10 cellular contexts compared by ENCODE assay signal in genomic region chr10:96491303-96491702, GRCh38. TPM values are rescaled to one million over a fixed set of nuclear protein-coding genes. Genes with fewer than 3 reads are reported as not detected.
DNase-seq lines count a peak whose midpoint lies in the region; ATAC-seq and TF ChIP-seq lines count a peak whose summit lies in the region.
"Had no signal": no experiment of that assay in that cellular context is flagged by ENCODE, and none has a peak within 500 bp of the region (broad histone marks: within the 10 kb centered on the region; RNA-seq: fewer than 3 reads in every experiment).

No MANE protein-coding gene starts in this region.

- dilution Hi-C loops in IMR-90 (cut with HindIII; ENCODE audit: low sequenced_read_pairs, unreplicated experiment): no loop called here

- no peak overlapping the region for H4K8ac ChIP-seq in IMR-90 (ENCODE audit: low read depth in 2 of 2, low read length in 2 of 2)

- H2BK120ac ChIP-seq in IMR-90 (ENCODE audit: low read depth, low read length): no peak overlapping the region

- H3K9me1 ChIP-seq in IMR-90 (ENCODE audit: insufficient read depth, low read length): no peaks in the 10 kb centered on the region

- H3K9ac ChIP-seq in DND-41 (ENCODE audit: low read depth, low read length) (no peak overlapping the region), IMR-90 (ENCODE audit: low read depth, low read length) (no peak overlapping the region)

- H3K36me3 Mint-ChIP-seq in activated CD4-positive, alpha-beta T cell treated with anti-CD3 and anti-CD28 coated beads, Interleukin-2, amount 10 ng/mL, durations not matched to agents 7 days and 5 days (ENCODE audit: low read depth): no peaks in the 10 kb centered on the region
- H3K36me3 Mint-ChIP-seq in activated naive CD4-positive, alpha-beta T cell treated with anti-CD3 and anti-CD28 coated beads, Interleukin-2, amount 10 ng/mL, durations not matched to agents 7 days and 5 days: no peaks in the 10 kb centered on the region

- POLR2A ChIA-PET in IMR-90 (lab: Charles Lee; ENCODE audit: unreplicated experiment): no interaction called here
- POLR2A ChIA-PET in activated CD4-positive, alpha-beta T cell treated with anti-CD3 and anti-CD28 coated beads, Interleukin-2, amount 10 ng/mL, durations not matched to agents 7 days and 5 days (lab: Charles Lee): no interaction called here

- H3K27ac Mint-ChIP-seq in activated CD4-positive, alpha-beta T cell treated with anti-CD3 and anti-CD28 coated beads, Interleukin-2, amount 10 ng/mL, durations not matched to agents 7 days and 5 days: no peak overlapping the region
- H3K27ac Mint-ChIP-seq in activated naive CD4-positive, alpha-beta T cell treated with anti-CD3 and anti-CD28 coated beads, Interleukin-2, amount 10 ng/mL, durations not matched to agents 7 days and 5 days: no peak overlapping the region

- no peak for TF ChIP-seq POLR2A in IMR-90 (IDR thresholded peaks at IDR 0.05; ENCODE audit: low read depth, low read length)
- TF ChIP-seq POLR2A in adrenal gland (IDR thresholded peaks at IDR 0.05): no peak

- no peak overlapping the region for H3K14ac ChIP-seq in IMR-90 (replicated peaks; ENCODE audit: low read depth, low read length)

- H3K18ac ChIP-seq in IMR-90 (ENCODE audit: low read depth, low read length): no peak overlapping the region

- CTCF ChIA-PET in IMR-90 (lab: Yijun Ruan, JAX): no interaction called here
- CTCF ChIA-PET in activated CD4-positive, alpha-beta T cell treated with anti-CD3 and anti-CD28 coated beads, Interleukin-2, amount 10 ng/mL, durations not matched to agents 7 days and 5 days (lab: Charles Lee): interaction anchor here (1.3 to 2.6 kb wide), 2 partner anchors 10 to 22 kb away, joined by 3 to 11 read pairs; partner anchors contain the start of gene TLL2
- CTCF ChIA-PET in activated naive CD4-positive, alpha-beta T cell treated with anti-CD3 and anti-CD28 coated beads, Interleukin-2, amount 10 ng/mL, durations not matched to agents 7 days and 5 days (lab: Charles Lee): interaction anchor here (1.1 to 1.5 kb wide), 2 partner anchors 24 to 150 kb away, joined by 3 to 4 read pairs; no protein-coding TSS in a partner anchor

- TF ChIP-seq CTCF in DND-41 (IDR thresholded peaks at IDR 0.05; ENCODE audit: borderline replicate concordance, extremely low read depth, low read length, poor library complexity, severe bottlenecking) (peak; percentile 55), IMR-90 (conservative IDR thresholded peaks at IDR 0.05; ENCODE audit: low read depth, low read length) (0 out of 2 replicates have a peak, but pooled peaks have one; percentile 9), adrenal gland (IDR thresholded peaks at IDR 0.05) (peak in 4 of 6 experiments; percentile 7 to 22 (median 18))

- no peaks in the 10 kb centered on the region for H3K36me3 ChIP-seq in DND-41 (ENCODE audit: insufficient read depth, low read length)
- no peaks in the 10 kb centered on the region for H3K36me3 ChIP-seq in IMR-90 (ENCODE audit: control insufficient read depth, insufficient read depth, low read length)
- H3K36me3 ChIP-seq in adrenal gland (replicated peaks in 1 of 2): no peaks in the 10 kb centered on the region

- in situ Hi-C loops in IMR-90 (cut with MboI; ENCODE audit: low sequenced_read_pairs): no loop called here

- H2BK20ac ChIP-seq in IMR-90 (ENCODE audit: low read depth, low read length): no peak overlapping the region

- H2BK15ac ChIP-seq in IMR-90 (ENCODE audit: low read depth, low read length): no peak overlapping the region

- no peaks in the 10 kb centered on the region for H4K20me1 ChIP-seq in DND-41 (ENCODE audit: insufficient read depth, low read length)
- no peaks in the 10 kb centered on the region for H4K20me1 ChIP-seq in IMR-90 (ENCODE audit: insufficient read depth, low read length)

- H2AK9ac ChIP-seq in IMR-90 (replicated peaks; ENCODE audit: low read depth, low read length, poor library complexity): no peak overlapping the region

- no CpG with 5 or more reads among the region's 3 CpGs for WGBS in IMR-90 (ENCODE audit: extremely low coverage in 2 of 2, insufficient read length in 1 of 2), 2 experiments
- 67 to 79% (median 70%) methylated on average over 3 of the region's 3 CpGs for WGBS in adrenal gland, 4 donors

- H2AFZ ChIP-seq in DND-41 (ENCODE audit: low read depth, low read length) (no peak overlapping the region), IMR-90 (replicated peaks; ENCODE audit: low read length, poor library complexity) (no peak overlapping the region)

- H3K4me1 ChIP-seq in DND-41 (ENCODE audit: insufficient read depth, low read length) (no peaks in the 10 kb centered on the region), IMR-90 (ENCODE audit: control insufficient read depth, insufficient read depth, low read length) (no peaks in the 10 kb centered on the region), adrenal gland (replicated peaks in 1 of 2) (no peaks in the 10 kb centered on the region)

- H3K27ac ChIP-seq in DND-41 (ENCODE audit: low read length): no peak overlapping the region
- H3K27ac ChIP-seq in IMR-90 (ENCODE audit: insufficient read depth, low read length): no peak overlapping the region
- no peak overlapping the region for H3K27ac ChIP-seq in adrenal gland

- H3K79me2 ChIP-seq in DND-41 (ENCODE audit: insufficient read depth, low read length): no peaks in the 10 kb centered on the region

- no peak overlapping the region for H2AK5ac ChIP-seq in IMR-90 (ENCODE audit: low read depth, low read length)

- H3K9me3 ChIP-seq in DND-41 (ENCODE audit: insufficient read depth, low read length, severe bottlenecking): no peaks in the 10 kb centered on the region
- no peaks in the 10 kb centered on the region for H3K9me3 ChIP-seq in IMR-90 (ENCODE audit: control insufficient read depth, insufficient read depth, low read length)
- H3K9me3 ChIP-seq in adrenal gland (replicated peaks in 1 of 3): no peaks in the 10 kb centered on the region

- H3K4me3 ChIP-seq in DND-41 (ENCODE audit: low read depth in 1 of 2, low read length in 2 of 2) (no peak overlapping the region), IMR-90 (ENCODE audit: insufficient read depth, low read depth, low read length) (no peak overlapping the region), adrenal gland (no peak overlapping the region)

- no peak for DNase-seq in DND-41
- no peak for DNase-seq in IMR-90
- peak in 1 of 7 donors; percentile 4 for DNase-seq in adrenal gland
- DNase-seq in mesenteric fat pad (ENCODE audit: low spot score): peak; percentile 16
- no peak for DNase-seq in activated CD4-positive, alpha-beta T cell treated with anti-CD3 and anti-CD28 coated beads, Interleukin-2, amount 10 ng/mL, durations not matched to agents 7 days and 5 days
- no peak for DNase-seq in activated naive CD4-positive, alpha-beta T cell treated with anti-CD3 and anti-CD28 coated beads, Interleukin-2, amount 10 ng/mL, durations not matched to agents 7 days and 5 days
- DNase-seq in SW480 (ENCODE audit: low spot score): no peak
- DNase-seq: amniotic stem cell, NCI-H226, posterior cingulate gyrus had no signal

- no peak overlapping the region for H3K4me2 ChIP-seq in DND-41 (ENCODE audit: insufficient read depth, low read length)
- no peak overlapping the region for H3K4me2 ChIP-seq in IMR-90 (ENCODE audit: low read depth, low read length)

- peaks cover 5% of the 10 kb centered on the region for H3K27me3 Mint-ChIP-seq in activated CD4-positive, alpha-beta T cell treated with anti-CD3 and anti-CD28 coated beads, Interleukin-2, amount 10 ng/mL, durations not matched to agents 7 days and 5 days
- H3K27me3 Mint-ChIP-seq in activated naive CD4-positive, alpha-beta T cell treated with anti-CD3 and anti-CD28 coated beads, Interleukin-2, amount 10 ng/mL, durations not matched to agents 7 days and 5 days: peaks cover 15% of the 10 kb centered on the region

- no peak overlapping the region for H3K56ac ChIP-seq in IMR-90 (ENCODE audit: extremely low read depth, insufficient read depth, low read length)

- H3K27me3 ChIP-seq in DND-41 (ENCODE audit: insufficient read depth, low read length, poor library complexity): no peaks in the 10 kb centered on the region
- H3K27me3 ChIP-seq in IMR-90 (ENCODE audit: control insufficient read depth, insufficient read depth, low read length): peaks cover 2% of the 10 kb centered on the region
- peaks cover 6% of the 10 kb centered on the region for H3K27me3 ChIP-seq in adrenal gland

- ATAC-seq in DND-41 (ENCODE audit: insufficient read depth, low read depth): no peak
- no peak for ATAC-seq in IMR-90 (ENCODE audit: low read depth)

- H3K23ac ChIP-seq in IMR-90 (ENCODE audit: low read depth, low read length): no peak overlapping the region

- BruUV-seq in IMR-90 (replicated peaks; lab: Mats Ljungman, UMichigan): no TSS peak

- H3K9me3 Mint-ChIP-seq in activated CD4-positive, alpha-beta T cell treated with anti-CD3 and anti-CD28 coated beads, Interleukin-2, amount 10 ng/mL, durations not matched to agents 7 days and 5 days: no peaks in the 10 kb centered on the region
- no peaks in the 10 kb centered on the region for H3K9me3 Mint-ChIP-seq in activated naive CD4-positive, alpha-beta T cell treated with anti-CD3 and anti-CD28 coated beads, Interleukin-2, amount 10 ng/mL, durations not matched to agents 7 days and 5 days

- H4K91ac ChIP-seq in IMR-90 (ENCODE audit: insufficient read depth, low read depth, low read length): no peak overlapping the region

- H3K4me1 Mint-ChIP-seq in activated CD4-positive, alpha-beta T cell treated with anti-CD3 and anti-CD28 coated beads, Interleukin-2, amount 10 ng/mL, durations not matched to agents 7 days and 5 days: no peaks in the 10 kb centered on the region
- H3K4me1 Mint-ChIP-seq in activated naive CD4-positive, alpha-beta T cell treated with anti-CD3 and anti-CD28 coated beads, Interleukin-2, amount 10 ng/mL, durations not matched to agents 7 days and 5 days: no peaks in the 10 kb centered on the region

- H3K4ac ChIP-seq in IMR-90 (ENCODE audit: low read depth, low read length): no peak overlapping the region

- H3K79me1 ChIP-seq in IMR-90 (ENCODE audit: low read depth in 1 of 2, low read length in 2 of 2): no peaks in the 10 kb centered on the region

- H4K5ac ChIP-seq in IMR-90 (ENCODE audit: low read depth, low read length): no peak overlapping the region

- no peak overlapping the region for H2BK5ac ChIP-seq in IMR-90 (ENCODE audit: low read depth, low read length, poor library complexity, severe bottlenecking)

- intact Hi-C loops in IMR-90 (cut with micrococcal nuclease): no loop called here
- intact Hi-C loops in adrenal gland (cut with DNase I): no loop called here

- peak; percentile 27 for TF ChIP-seq RAD21 in IMR-90 (IDR thresholded peaks at IDR 0.05; ENCODE audit: low read length)

- H3K4me3 Mint-ChIP-seq in activated CD4-positive, alpha-beta T cell treated with anti-CD3 and anti-CD28 coated beads, Interleukin-2, amount 10 ng/mL, durations not matched to agents 7 days and 5 days: no peak overlapping the region
- no peak overlapping the region for H3K4me3 Mint-ChIP-seq in activated naive CD4-positive, alpha-beta T cell treated with anti-CD3 and anti-CD28 coated beads, Interleukin-2, amount 10 ng/mL, durations not matched to agents 7 days and 5 days

RNA-seq across cellular contexts. Expression of gene TLL2, which starts 22.4 kb away (rescaled TPM):
- under 0.01 TPM in 2 replicates for total RNA-seq in IMR-90 (2012; rRNA removed)
- polyA plus RNA-seq in IMR-90 (2012; rRNA removed): 0.03 and 0.05 TPM in 2 replicates
- polyA plus RNA-seq in IMR-90 (2012; cell fraction: cytosol; rRNA removed): 0.13 TPM in 1 of 2 replicates, not detected in the other
- 0.01 and 0.21 TPM in 2 replicates for polyA plus RNA-seq in IMR-90 (2012; cell fraction: nucleus; rRNA removed; ENCODE audit: low replicate concordance)
- total RNA-seq in adrenal gland: under 1 TPM in 2 of 8 donors, not detected in 6; 0.14 TPM
- polyA plus RNA-seq in adrenal gland: under 1 TPM; 0.10 to 0.40 (median 0.13) TPM
- not detected for total RNA-seq in mesenteric fat pad
- under 1 TPM in 1 of 2 experiments, not detected in 1; 0.17 TPM for total RNA-seq in activated CD4-positive, alpha-beta T cell treated with anti-CD3 and anti-CD28 coated beads, Interleukin-2, amount 10 ng/mL, durations not matched to agents 7 days and 5 days
